Comparison of ENCODE assay signal across 8 cellular contexts in genomic region chr13:114339779-114340534, GRCh38. TPM values are rescaled to one million over a fixed set of nuclear protein-coding genes. Genes with fewer than 3 reads are reported as not detected.
DNase-seq lines count a peak whose midpoint lies in the region; ATAC-seq and TF ChIP-seq lines count a peak whose summit lies in the region.

No MANE protein-coding gene starts in this region.

- peak; percentile 71 for DNase-seq in MCF 10A (ENCODE audit: unreplicated experiment)
- DNase-seq in breast epithelium (ENCODE audit: low spot score in 2 of 2): no peak
- peak; percentile 49 for DNase-seq in NCI-H1694 treated with DMSO at 0.1 percent for 48 hours (lab: John Stamatoyannopoulos, UW)
- DNase-seq in activated CD4-positive, alpha-beta T cell treated with anti-CD3 and anti-CD28 coated beads for 1 hour: peak; percentile 19
- no peak for DNase-seq in endodermal cell

- H3K36me3 Mint-ChIP-seq in MCF 10A (ENCODE audit: insufficient read depth, unreplicated experiment) (peaks cover 3% of the 10 kb centered on the region), endodermal cell (ENCODE audit: low read depth) (no peaks in the 10 kb centered on the region), nephron (ENCODE audit: low read depth) (no peaks in the 10 kb centered on the region)

- CTCF ChIA-PET in MCF 10A (lab: Yijun Ruan, JAX): interaction anchor here (0.6 to 2.0 kb wide), 12 partner anchors 8 to 262 kb away, joined by 3 to 12 read pairs (median 4); no protein-coding TSS in a partner anchor

- H3K36me3 ChIP-seq in breast epithelium: no peaks in the 10 kb centered on the region
- no peaks in the 10 kb centered on the region for H3K36me3 ChIP-seq in endodermal cell (ENCODE audit: control insufficient read depth, insufficient read depth, low read length)

- H3K4me1 ChIP-seq in breast epithelium (no peaks in the 10 kb centered on the region), endodermal cell (ENCODE audit: control insufficient read depth, insufficient read depth, low read length) (no peaks in the 10 kb centered on the region)

- ATAC-seq in HG02852 (IDR thresholded peaks at IDR 0.05; ENCODE audit: unreplicated experiment) (no peak), HG03108 (IDR thresholded peaks at IDR 0.05; ENCODE audit: unreplicated experiment) (no peak)

- H3K9me3 Mint-ChIP-seq in MCF 10A (ENCODE audit: unreplicated experiment): no peaks in the 10 kb centered on the region
- H3K9me3 Mint-ChIP-seq in endodermal cell: peaks cover 2% of the 10 kb centered on the region
- H3K9me3 Mint-ChIP-seq in nephron: peaks cover 3% of the 10 kb centered on the region

- no peak overlapping the region for H3K27ac Mint-ChIP-seq in MCF 10A (ENCODE audit: low read depth, unreplicated experiment)
- H3K27ac Mint-ChIP-seq in endodermal cell: no peak overlapping the region
- no peak overlapping the region for H3K27ac Mint-ChIP-seq in nephron

- no peak overlapping the region for H3K9ac ChIP-seq in endodermal cell (ENCODE audit: extremely low read depth, low read length, poor library complexity, severe bottlenecking)

- peaks cover 6% of the 10 kb centered on the region for H3K4me1 Mint-ChIP-seq in MCF 10A (ENCODE audit: insufficient read depth, unreplicated experiment)
- H3K4me1 Mint-ChIP-seq in endodermal cell: peaks cover 17% of the 10 kb centered on the region
- peaks cover 4% of the 10 kb centered on the region for H3K4me1 Mint-ChIP-seq in nephron

- no peak overlapping the region for H3K4me3 Mint-ChIP-seq in MCF 10A (ENCODE audit: unreplicated experiment)
- H3K4me3 Mint-ChIP-seq in endodermal cell: no peak overlapping the region
- H3K4me3 Mint-ChIP-seq in nephron: no peak overlapping the region

- no TSS peak for BruUV-seq in MCF 10A (replicated peaks; lab: Mats Ljungman, UMichigan)

- no peaks in the 10 kb centered on the region for H3K27me3 Mint-ChIP-seq in MCF 10A (ENCODE audit: insufficient read depth, unreplicated experiment)
- no peaks in the 10 kb centered on the region for H3K27me3 Mint-ChIP-seq in endodermal cell (ENCODE audit: insufficient read depth)
- H3K27me3 Mint-ChIP-seq in nephron (ENCODE audit: low read depth): no peaks in the 10 kb centered on the region

- no peak for TF ChIP-seq POLR2A in breast epithelium (IDR thresholded peaks at IDR 0.05)

- H3K4me3 ChIP-seq in breast epithelium: no peak overlapping the region
- no peak overlapping the region for H3K4me3 ChIP-seq in endodermal cell (ENCODE audit: low read length)

- no peaks in the 10 kb centered on the region for H3K27me3 ChIP-seq in breast epithelium
- H3K27me3 ChIP-seq in endodermal cell (ENCODE audit: control insufficient read depth, insufficient read depth, low read length, poor library complexity, severe bottlenecking): no peaks in the 10 kb centered on the region

- WGBS in endodermal cell (ENCODE audit: insufficient coverage in 1 of 2, insufficient read length in 1 of 2), 2 experiments: 82 to 85% methylated on average over 7 to 12 of the region's 12 CpGs

- TF ChIP-seq CTCF in MCF 10A (IDR thresholded peaks at IDR 0.05; ENCODE audit: unreplicated experiment): peak; percentile 56
- peak in 1 of 3 donors; percentile 24 for TF ChIP-seq CTCF in breast epithelium (IDR thresholded peaks at IDR 0.05)
- TF ChIP-seq CTCF in endodermal cell (conservative IDR thresholded peaks at IDR 0.05): peak; percentile 74
- peak; percentile 35 to 46 (median 39) for TF ChIP-seq CTCF in nephron (IDR thresholded peaks at IDR 0.05; ENCODE audit: unreplicated experiment in 3 of 3)

- H3K9me3 ChIP-seq in breast epithelium: no peaks in the 10 kb centered on the region
- no peaks in the 10 kb centered on the region for H3K9me3 ChIP-seq in endodermal cell (ENCODE audit: control insufficient read depth, low read length)

- intact Hi-C loops in MCF 10A (cut with micrococcal nuclease) (no loop called here), breast epithelium (cut with DNase I; ENCODE audit: low total_unique reads) (no loop called here)

- POLR2A ChIA-PET in MCF 10A (lab: Yijun Ruan, JAX): interaction anchor here (1.4 to 2.5 kb wide), 3 partner anchors 21 to 26 kb away, joined by 4 to 8 read pairs (median 8); partner anchors contain the start of gene CHAMP1

- H3K27ac ChIP-seq in breast epithelium (no peak overlapping the region), endodermal cell (ENCODE audit: low read depth, low read length) (no peak overlapping the region)

RNA-seq across cellular contexts. Expression of gene CHAMP1, which starts 25.7 kb away (rescaled TPM):
- total RNA-seq in MCF 10A (2022): 27.0 and 33.4 TPM in 2 replicates
- 10 to 100 TPM in 2 of 3 donors, 1 to 10 TPM in 1; 9.4 to 25.3 (median 21.6) TPM for total RNA-seq in breast epithelium
- 10 to 100 TPM; 34.6 to 36.1 TPM for total RNA-seq in endodermal cell
- polyA plus RNA-seq in endodermal cell (2013, experiment 1 of 2): 50.6 TPM
- polyA plus RNA-seq in endodermal cell (2013, experiment 2 of 2): 47.8 TPM

RNA-seq across cellular contexts. Expression of gene UPF3A, which starts 58.6 kb away (rescaled TPM):
- 56.6 and 63.5 TPM in 2 replicates for total RNA-seq in MCF 10A (2022)
- total RNA-seq in breast epithelium: 10 to 100 TPM; 48.5 to 52.8 (median 49.6) TPM
- total RNA-seq in endodermal cell: 10 to 100 TPM; 56.5 to 81.2 TPM
- 74.4 TPM for polyA plus RNA-seq in endodermal cell (2013, experiment 1 of 2)
- polyA plus RNA-seq in endodermal cell (2013, experiment 2 of 2): 78.5 TPM

Comparison
In these comparisons a context has a peak if more than half of its experiments do, and no peak if none do; other contexts are left out.
1. DNase-seq: peak in MCF 10A (single experiment), NCI-H1694 treated with DMSO at 0.1 percent for 48 hours (single experiment) and activated CD4-positive, alpha-beta T cell treated with anti-CD3 and anti-CD28 coated beads for 1 hour (single experiment); none in breast epithelium (0 of 2) and endodermal cell (single experiment).